Comparison of ENCODE assay signal across 14 cellular contexts in genomic region chr2:40343904-40344303, GRCh38.
DNase-seq lines count a peak whose midpoint lies in the region; ATAC-seq and TF ChIP-seq lines count a peak whose summit lies in the region.
"Had no signal": no experiment of that assay in that cellular context is flagged by ENCODE, and none has a peak within 500 bp of the region (broad histone marks: within the 10 kb centered on the region; RNA-seq: fewer than 3 reads in every experiment).

No MANE protein-coding gene starts in this region.

- TF ChIP-seq CTCF in BJ (IDR thresholded peaks at IDR 0.05; ENCODE audit: insufficient read depth, low read depth, low read length) (no peak), chondrocyte (IDR thresholded peaks at IDR 0.05) (no peak)

- no peaks in the 10 kb centered on the region for H3K36me3 Mint-ChIP-seq in chondrocyte (ENCODE audit: low read depth)

- CTCF ChIA-PET in BJ (lab: Yijun Ruan, JAX), result no interaction called here

- H3K4me1 Mint-ChIP-seq in chondrocyte (ENCODE audit: low read depth), result peaks cover 63% of the 10 kb centered on the region

- POLR2A ChIA-PET in BJ (lab: Charles Lee), result interaction anchor here (0.6 to 0.7 kb wide), 2 partner anchors 58 to 82 kb away, joined by 3 to 4 read pairs; no protein-coding TSS in a partner anchor

- H3K9me3 Mint-ChIP-seq in chondrocyte (ENCODE audit: low read depth), result no peaks in the 10 kb centered on the region
- H3K9me3 Mint-ChIP-seq: activated CD8-positive, alpha-beta T cell treated with anti-CD3 and anti-CD28 coated beads for 36 hours had no signal

- H3K27me3 Mint-ChIP-seq in chondrocyte (ENCODE audit: low read depth), result no peaks in the 10 kb centered on the region
- H3K27me3 Mint-ChIP-seq: activated CD8-positive, alpha-beta T cell treated with anti-CD3 and anti-CD28 coated beads for 36 hours had no signal

- H3K36me3 ChIP-seq in BJ (ENCODE audit: control insufficient read depth, insufficient read depth, low read length), result no peaks in the 10 kb centered on the region
- H3K36me3 ChIP-seq: esophagus squamous epithelium had no signal

- no peak overlapping the region for H3K4me3 Mint-ChIP-seq in chondrocyte (ENCODE audit: unreplicated experiment)
- H3K4me3 Mint-ChIP-seq: activated CD8-positive, alpha-beta T cell treated with anti-CD3 and anti-CD28 coated beads for 36 hours had no signal

- H3K27ac Mint-ChIP-seq in chondrocyte (ENCODE audit: unreplicated experiment), result peak overlapping the region; percentile 71
- H3K27ac Mint-ChIP-seq: activated CD8-positive, alpha-beta T cell treated with anti-CD3 and anti-CD28 coated beads for 36 hours had no signal

- no peak overlapping the region for H3K4me3 ChIP-seq in BJ (ENCODE audit: low read depth, low read length)
- H3K4me3 ChIP-seq: esophagus squamous epithelium had no signal

- peak; percentile 79 for DNase-seq in BJ (ENCODE audit: low read depth)
- peak; percentile 69 for DNase-seq in M059J (ENCODE audit: low read depth)
- DNase-seq in chondrocyte (ENCODE audit: low spot score), result no peak
- DNase-seq in myocyte (ENCODE audit: low read depth), result peak; percentile 45
- DNase-seq in GM19240 (ENCODE audit: insufficient read length, low spot score), result no peak
- no peak for DNase-seq in HT-29 (ENCODE audit: low spot score)
- DNase-seq in AG08396 (ENCODE audit: low spot score), result no peak
- DNase-seq: activated CD8-positive, alpha-beta T cell treated with anti-CD3 and anti-CD28 coated beads for 36 hours; esophagus squamous epithelium; GOT3; NCI-H1417; NCI-H2227 treated with DMSO at 0.1 percent for 48 hours; retina had no signal

- no peaks in the 10 kb centered on the region for H3K27me3 ChIP-seq in BJ (ENCODE audit: control insufficient read depth, insufficient read depth, low read length)
- H3K27me3 ChIP-seq: esophagus squamous epithelium had no signal

- ATAC-seq in GM18867 (IDR thresholded peaks at IDR 0.05; ENCODE audit: unreplicated experiment), result no peak
- ATAC-seq: activated CD8-positive, alpha-beta T cell treated with anti-CD3 and anti-CD28 coated beads for 36 hours had no signal

Comparison
In these comparisons a context has a peak if more than half of its experiments do, and no peak if none do; other contexts are left out.
1. DNase-seq: peak in BJ (single experiment), M059J (single experiment) and myocyte (single experiment); none in chondrocyte (single experiment), GM19240 (single experiment), HT-29 (single experiment) and AG08396 (single experiment).